In genomic region chr10:88111294-88111693, GRCh38 we compare ENCODE assay signal across 20 cellular contexts.
"Had no signal": no experiment of that assay in that cellular context is flagged by ENCODE, and none has a peak within 500 bp of the region (broad histone marks: within the 10 kb centered on the region; RNA-seq: fewer than 3 reads in every experiment).

No MANE protein-coding gene starts in this region.

- H3K4me3 Mint-ChIP-seq: activated CD4-positive, alpha-beta T cell treated with anti-CD3 and anti-CD28 coated beads, Interleukin-2, amount 10 ng/mL, durations not matched to agents 24 days and 14 days; activated CD8-positive, alpha-beta T cell treated with anti-CD3 and anti-CD28 coated beads for 36 hours; activated T-cell treated with anti-CD3 and anti-CD28 coated beads, Interleukin-2, amount 50 U/mL, for 4 hours; natural killer cell treated with Interleukin-12 subunit alpha and Interleukin-12 subunit beta and Interleukin-15 and Interleukin-18, amount 100 ng/mL, for 72 hours; stimulated activated effector memory CD8-positive, alpha-beta T cell treated with anti-CD3 and anti-CD28 coated beads, Interleukin-12 subunit alpha, Interleukin-12 subunit beta, amount 100 ng/mL, for 72 hours had no signal

- H3K36me3 Mint-ChIP-seq: natural killer cell treated with Interleukin-12 subunit alpha and Interleukin-12 subunit beta and Interleukin-15 and Interleukin-18, amount 100 ng/mL, for 72 hours; stimulated activated effector memory CD8-positive, alpha-beta T cell treated with anti-CD3 and anti-CD28 coated beads, Interleukin-12 subunit alpha, Interleukin-12 subunit beta, amount 100 ng/mL, for 72 hours had no signal

- H3K27me3 Mint-ChIP-seq: natural killer cell treated with Interleukin-12 subunit alpha and Interleukin-12 subunit beta and Interleukin-15 and Interleukin-18, amount 100 ng/mL, for 72 hours had no signal

- DNase-seq: activated CD4-positive, alpha-beta T cell treated with anti-CD3 and anti-CD28 coated beads, Interleukin-2, amount 10 ng/mL, durations not matched to agents 24 days and 14 days; activated CD8-positive, alpha-beta T cell treated with anti-CD3 and anti-CD28 coated beads for 36 hours; activated effector memory CD4-positive, alpha-beta T cell treated with Interleukin-2 at 50 U/mL for 16 hours; activated naive CD4-positive, alpha-beta T cell treated with anti-CD3 and anti-CD28 coated beads, Interleukin-2, amount 50 U/mL, for 16 hours; activated T-cell treated with anti-CD3 and anti-CD28 coated beads, Interleukin-2, amount 50 U/mL, for 4 hours; cerebellar nuclear complex; cortex of kidney; erythroblast; foreskin melanocyte; hypothalamus; right lobe of liver; small intestine; stimulated activated CD4-positive, alpha-beta T cell treated with anti-CD3 and anti-CD28 coated beads, Interleukin-4, amount 100 ng/mL, for 24 hours; T-helper 9 cell; thyroid gland; uterus had no signal

- H3K9me3 Mint-ChIP-seq: activated CD8-positive, alpha-beta T cell treated with anti-CD3 and anti-CD28 coated beads for 36 hours; activated T-cell treated with anti-CD3 and anti-CD28 coated beads, Interleukin-2, amount 50 U/mL, for 4 hours; natural killer cell treated with Interleukin-12 subunit alpha and Interleukin-12 subunit beta and Interleukin-15 and Interleukin-18, amount 100 ng/mL, for 72 hours; stimulated activated effector memory CD8-positive, alpha-beta T cell treated with anti-CD3 and anti-CD28 coated beads, Interleukin-12 subunit alpha, Interleukin-12 subunit beta, amount 100 ng/mL, for 72 hours had no signal

- ATAC-seq: activated CD8-positive, alpha-beta T cell treated with anti-CD3 and anti-CD28 coated beads for 36 hours; activated T-cell treated with anti-CD3 and anti-CD28 coated beads, Interleukin-2, amount 50 U/mL, for 4 hours; left lobe of liver; natural killer cell treated with Interleukin-12 subunit alpha and Interleukin-12 subunit beta and Interleukin-15 and Interleukin-18, amount 100 ng/mL, for 72 hours; right lobe of liver had no signal

- H3K27ac Mint-ChIP-seq: activated CD4-positive, alpha-beta T cell treated with anti-CD3 and anti-CD28 coated beads, Interleukin-2, amount 10 ng/mL, durations not matched to agents 24 days and 14 days; activated CD8-positive, alpha-beta T cell treated with anti-CD3 and anti-CD28 coated beads for 36 hours; natural killer cell treated with Interleukin-12 subunit alpha and Interleukin-12 subunit beta and Interleukin-15 and Interleukin-18, amount 100 ng/mL, for 72 hours; stimulated activated effector memory CD8-positive, alpha-beta T cell treated with anti-CD3 and anti-CD28 coated beads, Interleukin-12 subunit alpha, Interleukin-12 subunit beta, amount 100 ng/mL, for 72 hours had no signal

- H3K4me3 ChIP-seq: lung, right lobe of liver, thyroid gland, uterus had no signal
